In genomic region chr12:74530676-74531075, GRCh38 we compare ENCODE assay signal across 23 cellular contexts. TPM values are rescaled to one million over a fixed set of nuclear protein-coding genes. Genes with fewer than 3 reads are reported as not detected.
DNase-seq lines count a peak whose midpoint lies in the region; ATAC-seq, FAIRE-seq and TF ChIP-seq lines count a peak whose summit lies in the region.
"Had no signal": no experiment of that assay in that cellular context is flagged by ENCODE, and none has a peak within 500 bp of the region (broad histone marks: within the 10 kb centered on the region; RNA-seq: fewer than 3 reads in every experiment).

No MANE protein-coding gene starts in this region.

- no peak overlapping the region for H3K27ac ChIP-seq in mammary epithelial cell (ENCODE audit: insufficient read depth, low read depth, low read length)
- no peak overlapping the region for H3K27ac ChIP-seq in foreskin keratinocyte
- H3K27ac ChIP-seq in body of pancreas, result no peak overlapping the region
- H3K27ac ChIP-seq: 22Rv1; A549; BLaER1 treated with 17β-estradiol and CSF1 and Interleukin-3, amounts not matched to agents 10 nM and 100 nM; C4-2B had no signal

- H4K20me1 ChIP-seq in mammary epithelial cell (ENCODE audit: insufficient read depth, low read length), result no peaks in the 10 kb centered on the region
- H4K20me1 ChIP-seq: BLaER1 treated with 17β-estradiol and CSF1 and Interleukin-3, amounts not matched to agents 10 nM and 100 nM had no signal

- dilution Hi-C loops in mammary epithelial cell (cut with HindIII; ENCODE audit: low sequenced_read_pairs), result no loop called here

- no peaks in the 10 kb centered on the region for H3K79me2 ChIP-seq in mammary epithelial cell (ENCODE audit: insufficient read depth, low read length)

- 50% methylated on average over 2 of the region's 2 CpGs for WGBS in mammary epithelial cell (ENCODE audit: low coverage, missing lambda C conversion rate)
- WGBS in body of pancreas, 2 donors, result 57 to 78% methylated on average over 2 of the region's 2 CpGs

- no peaks in the 10 kb centered on the region for H3K36me3 Mint-ChIP-seq in MCF 10A (ENCODE audit: insufficient read depth, unreplicated experiment)
- H3K36me3 Mint-ChIP-seq: CD8-positive, alpha-beta T cell had no signal

- H3K4me3 ChIP-seq in mammary epithelial cell (replicated peaks in 1 of 3; ENCODE audit: insufficient read depth in 1 of 3, low read depth in 2 of 3, low read length in 3 of 3) (no peak overlapping the region), bronchial epithelial cell (ENCODE audit: low read depth, low read length) (no peak overlapping the region), body of pancreas (no peak overlapping the region)
- H3K4me3 ChIP-seq: A549; BLaER1 treated with 17β-estradiol and CSF1 and Interleukin-3, amounts not matched to agents 10 nM and 100 nM had no signal

- no peaks in the 10 kb centered on the region for H3K27me3 Mint-ChIP-seq in MCF 10A (ENCODE audit: insufficient read depth, unreplicated experiment)

- POLR2A ChIA-PET in MCF 10A (lab: Yijun Ruan, JAX), result no interaction called here

- H3K9me3 ChIP-seq in mammary epithelial cell (replicated peaks; ENCODE audit: insufficient read depth, low read length) (no peaks in the 10 kb centered on the region), body of pancreas (no peaks in the 10 kb centered on the region)
- H3K9me3 ChIP-seq: A549, Caco-2 had no signal

- no peaks in the 10 kb centered on the region for H3K27me3 ChIP-seq in mammary epithelial cell (ENCODE audit: insufficient read depth, low read length)
- no peaks in the 10 kb centered on the region for H3K27me3 ChIP-seq in bronchial epithelial cell (ENCODE audit: control insufficient read depth, insufficient read depth, low read length)
- no peaks in the 10 kb centered on the region for H3K27me3 ChIP-seq in foreskin keratinocyte
- no peaks in the 10 kb centered on the region for H3K27me3 ChIP-seq in body of pancreas
- H3K27me3 ChIP-seq: BLaER1 treated with 17β-estradiol and CSF1 and Interleukin-3, amounts not matched to agents 10 nM and 100 nM had no signal

- no peak for TF ChIP-seq POLR2A in body of pancreas (IDR thresholded peaks at IDR 0.05)

- in situ Hi-C loops in mammary epithelial cell (cut with MboI; ENCODE audit: low sequenced_read_pairs in 2 of 2), result no loop called here

- H3K4me1 ChIP-seq in mammary epithelial cell (ENCODE audit: insufficient read depth, low read length), result no peaks in the 10 kb centered on the region
- no peaks in the 10 kb centered on the region for H3K4me1 ChIP-seq in foreskin keratinocyte
- no peaks in the 10 kb centered on the region for H3K4me1 ChIP-seq in body of pancreas
- H3K4me1 ChIP-seq: A549; BLaER1 treated with 17β-estradiol and CSF1 and Interleukin-3, amounts not matched to agents 10 nM and 100 nM; Caco-2 had no signal

- FAIRE-seq in bronchial epithelial cell (lab: Jason Lieb, UNC), result no peak
- FAIRE-seq: A549, D721Med, G401.6, GM12891, GM19239 had no signal

- peak; percentile 25 for DNase-seq in mammary epithelial cell
- no peak for DNase-seq in MCF 10A (ENCODE audit: unreplicated experiment)
- DNase-seq in bronchial epithelial cell (ENCODE audit: low read depth), result peak; percentile 75
- peak; percentile 47 to 75 for DNase-seq in foreskin keratinocyte
- DNase-seq in SIG-M5 (lab: John Stamatoyannopoulos, UW), result no peak
- DNase-seq in middle frontal gyrus (ENCODE audit: extremely low spot score, low spot score), result no peak
- DNase-seq in body of pancreas, result no peak
- DNase-seq: AML-193; Caco-2; Calu3; CD4-positive, alpha-beta T cell; CD8-positive, alpha-beta T cell; DMS79 treated with DMSO at 0.1 percent for 48 hours; GF-D8 had no signal

- intact Hi-C loops in mammary epithelial cell (cut with micrococcal nuclease) (loop anchor here (10.0 kb wide), 3 partner anchors 216 to 596 kb away; no protein-coding TSS in a partner anchor), MCF 10A (cut with micrococcal nuclease) (loop anchor here (10.0 kb wide), 1 partner anchor 506 kb away; no protein-coding TSS in a partner anchor), body of pancreas (cut with DNase I) (no loop called here)

- TF ChIP-seq CTCF in mammary epithelial cell (conservative IDR thresholded peaks at IDR 0.05 in 1 of 2, IDR thresholded peaks at IDR 0.05 in 1 of 2; ENCODE audit: extremely low read depth in 1 of 2, insufficient read depth in 1 of 2, low read depth in 1 of 2, low read length in 2 of 2) (no peak), MCF 10A (IDR thresholded peaks at IDR 0.05; ENCODE audit: unreplicated experiment) (no peak), bronchial epithelial cell (IDR thresholded peaks at IDR 0.05; ENCODE audit: insufficient read depth, low read length, severe bottlenecking) (no peak), foreskin keratinocyte (conservative IDR thresholded peaks at IDR 0.05) (no peak), body of pancreas (IDR thresholded peaks at IDR 0.05) (no peak)

- H3K9me3 Mint-ChIP-seq in MCF 10A (ENCODE audit: unreplicated experiment), result no peaks in the 10 kb centered on the region
- H3K9me3 Mint-ChIP-seq: CD4-positive, alpha-beta T cell; CD8-positive, alpha-beta T cell had no signal

- no peak overlapping the region for H3K27ac Mint-ChIP-seq in MCF 10A (ENCODE audit: low read depth, unreplicated experiment)
- H3K27ac Mint-ChIP-seq: B cell; CD4-positive, alpha-beta T cell; CD8-positive, alpha-beta T cell had no signal

- H3K36me3 ChIP-seq in mammary epithelial cell (ENCODE audit: insufficient read depth, low read length) (no peaks in the 10 kb centered on the region), bronchial epithelial cell (ENCODE audit: control insufficient read depth, insufficient read depth, low read length) (no peaks in the 10 kb centered on the region), body of pancreas (replicated peaks in 1 of 2; ENCODE audit: insufficient read depth in 1 of 2, low read depth in 2 of 2) (no peaks in the 10 kb centered on the region)
- H3K36me3 ChIP-seq: BLaER1 treated with 17β-estradiol and CSF1 and Interleukin-3, amounts not matched to agents 10 nM and 100 nM had no signal

- H3K4me3 Mint-ChIP-seq in MCF 10A (ENCODE audit: unreplicated experiment), result no peak overlapping the region
- H3K4me3 Mint-ChIP-seq: B cell; CD4-positive, alpha-beta T cell; CD8-positive, alpha-beta T cell had no signal

- no peaks in the 10 kb centered on the region for H3K4me1 Mint-ChIP-seq in MCF 10A (ENCODE audit: insufficient read depth, unreplicated experiment)

- peak overlapping the region; percentile 56 for H2AFZ ChIP-seq in mammary epithelial cell (ENCODE audit: low read depth, low read length)

- H3K4me2 ChIP-seq in mammary epithelial cell (ENCODE audit: insufficient read depth, low read depth, low read length), result peak overlapping the region; percentile 35
- H3K4me2 ChIP-seq: A549; BLaER1 treated with 17β-estradiol and CSF1 and Interleukin-3, amounts not matched to agents 10 nM and 100 nM had no signal

- no peak for ATAC-seq in foreskin keratinocyte
- no peak for ATAC-seq in body of pancreas
- ATAC-seq: A549; CD8-positive, alpha-beta T cell had no signal

- CTCF ChIA-PET in mammary epithelial cell (lab: Charles Lee; ENCODE audit: low non-redundant PET), result no interaction called here
- CTCF ChIA-PET in MCF 10A (lab: Yijun Ruan, JAX), result no interaction called here

- H3K9ac ChIP-seq in mammary epithelial cell (ENCODE audit: insufficient read depth, low read length), result no peak overlapping the region
- H3K9ac ChIP-seq: BLaER1 treated with 17β-estradiol and CSF1 and Interleukin-3, amounts not matched to agents 10 nM and 100 nM had no signal

- no TSS peak for BruUV-seq in mammary epithelial cell (replicated peaks; lab: Mats Ljungman, UMichigan)
- no TSS peak for BruUV-seq in MCF 10A (replicated peaks; lab: Mats Ljungman, UMichigan)

RNA-seq across cellular contexts. Expression of gene ATXN7L3B, which starts 7.0 kb away (rescaled TPM):
- 10 to 100 TPM; 22.0 to 22.2 TPM for total RNA-seq in mammary epithelial cell
- polyA plus RNA-seq in mammary epithelial cell, result 11.3 TPM
- 22.9 TPM for polyA minus RNA-seq in mammary epithelial cell
- total RNA-seq in MCF 10A (2022), result 21.1 and 28.2 TPM in 2 replicates
- total RNA-seq in bronchial epithelial cell, result 25.5 and 29.8 TPM in 2 replicates
- total RNA-seq in foreskin keratinocyte, result 14.7 and 17.6 TPM in 2 replicates
- 7.5 and 7.7 TPM in 2 replicates for polyA plus RNA-seq in foreskin keratinocyte
- 10 to 100 TPM; 16.8 to 17.4 TPM for total RNA-seq in body of pancreas

Comparison
In these comparisons a context has a peak if more than half of its experiments do, and no peak if none do; other contexts are left out.
1. DNase-seq: peak in mammary epithelial cell (single experiment), bronchial epithelial cell (single experiment) and foreskin keratinocyte (2 of 2); none in MCF 10A (single experiment), SIG-M5 (single experiment), middle frontal gyrus (single experiment) and body of pancreas (0 of 4).